Comparison of ENCODE assay signal across 13 cellular contexts in genomic region chr20:11919571-11919970, GRCh38. TPM values are rescaled to one million over a fixed set of nuclear protein-coding genes. Genes with fewer than 3 reads are reported as not detected.
DNase-seq lines count a peak whose midpoint lies in the region; ATAC-seq and TF ChIP-seq lines count a peak whose summit lies in the region.
"Had no signal": no experiment of that assay in that cellular context is flagged by ENCODE, and none has a peak within 500 bp of the region (broad histone marks: within the 10 kb centered on the region; RNA-seq: fewer than 3 reads in every experiment).

No MANE protein-coding gene starts in this region.

- no peak for TF ChIP-seq CTCF in brain (conservative IDR thresholded peaks at IDR 0.05)

- H3K27ac Mint-ChIP-seq in brain: peak overlapping the region in 4 of 5 experiments; percentile 23 to 87 (median 64)

- ATAC-seq in HG03565 (IDR thresholded peaks at IDR 0.05; ENCODE audit: unreplicated experiment): no peak

- H3K4me3 Mint-ChIP-seq in brain: peak overlapping the region; percentile 26 to 85 (median 71)
- H3K4me3 Mint-ChIP-seq: neural progenitor cell had no signal

- peaks cover 89% of the 10 kb centered on the region for H3K4me1 Mint-ChIP-seq in brain

- peak; percentile 62 for DNase-seq in NCI-H1092 treated with DMSO at 0.1 percent for 48 hours (lab: John Stamatoyannopoulos, UW)
- no peak for DNase-seq in NCI-H1092 (lab: John Stamatoyannopoulos, UW)
- DNase-seq in medulla oblongata (ENCODE audit: extremely low spot score): peak; percentile 45
- peak; percentile 81 for DNase-seq in superior temporal gyrus (ENCODE audit: extremely low spot score)
- no peak for DNase-seq in HUDEP-2 (lab: John Stamatoyannopoulos, UW; ENCODE audit: unreplicated experiment in 76 of 76)
- no peak for DNase-seq in activated CD4-positive, CD25-positive, alpha-beta regulatory T cell treated with anti-CD3 and anti-CD28 coated beads, Interleukin-2, amount 50 U/mL, for 72 hours
- DNase-seq: activated CD8-positive, alpha-beta memory T cell treated with anti-CD3 and anti-CD28 coated beads, Interleukin-2, amount 50 U/mL, for 4 hours; SIG-M5; stimulated activated CD4-positive, alpha-beta T cell treated with anti-CD3 and anti-CD28 coated beads, Interleukin-2, amount 100 ng/mL, for 24 hours; stimulated activated naive CD4-positive, alpha-beta T cell had no signal

- peaks cover 4% of the 10 kb centered on the region for H3K27me3 Mint-ChIP-seq in brain

- H3K9me3 Mint-ChIP-seq in brain: no peaks in the 10 kb centered on the region
- H3K9me3 Mint-ChIP-seq: neural progenitor cell had no signal

- peaks cover 41% of the 10 kb centered on the region for H3K36me3 Mint-ChIP-seq in brain

RNA-seq across cellular contexts. Expression of gene BTBD3, which starts 1.9 kb away (rescaled TPM):
- 59.5 TPM for polyA plus RNA-seq in brain (ENCODE audit: insufficient read depth, low read depth, low replicate concordance)

Comparison
In these comparisons a context has a peak if more than half of its experiments do, and no peak if none do; other contexts are left out.
1. DNase-seq: peak in NCI-H1092 treated with DMSO at 0.1 percent for 48 hours (single experiment), medulla oblongata (single experiment) and superior temporal gyrus (single experiment); none in NCI-H1092 (single experiment), HUDEP-2 (0 of 76) and activated CD4-positive, CD25-positive, alpha-beta regulatory T cell treated with anti-CD3 and anti-CD28 coated beads, Interleukin-2, amount 50 U/mL, for 72 hours (single experiment).